ENCODE assay signal across 1 cellular context in the genomic region with DNA sequence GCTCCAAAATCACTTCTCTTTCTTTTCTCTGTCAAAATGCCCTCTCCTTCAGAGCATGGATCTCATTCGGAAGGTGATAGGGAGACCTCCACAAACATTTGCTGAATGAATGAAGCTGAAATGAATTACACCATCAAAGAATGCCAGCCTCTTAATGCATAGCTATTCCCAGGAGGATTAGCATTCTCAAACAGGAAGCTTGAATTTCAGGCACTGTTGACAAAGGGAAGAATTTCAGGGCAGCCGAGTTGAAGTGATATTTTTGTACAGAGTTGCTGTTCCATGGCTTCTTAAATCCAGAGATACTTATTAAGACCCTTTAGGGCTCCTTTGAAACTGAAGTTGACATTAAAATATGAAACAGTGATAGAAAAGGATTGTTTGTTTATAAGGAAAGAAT.
TF ChIP-seq lines count a peak whose summit lies in the region.

No MANE protein-coding gene starts in this region.

TF ChIP-seq in K562, 482 proteins besides CTCF, POLR2A, EP300 and RAD21:
- no peak for TF ChIP-seq HIVEP1 (CRISPR knock-in tag; IDR thresholded peaks at IDR 0.05)
- TF ChIP-seq FOXJ3 (CRISPR knock-in tag; IDR thresholded peaks at IDR 0.05): no peak
- TF ChIP-seq MTA1 (IDR thresholded peaks at IDR 0.05; ENCODE audit: borderline replicate concordance): no peak
- TF ChIP-seq ZNF717 (CRISPR knock-in tag; IDR thresholded peaks at IDR 0.05): no peak
- TF ChIP-seq, protein P1, sequence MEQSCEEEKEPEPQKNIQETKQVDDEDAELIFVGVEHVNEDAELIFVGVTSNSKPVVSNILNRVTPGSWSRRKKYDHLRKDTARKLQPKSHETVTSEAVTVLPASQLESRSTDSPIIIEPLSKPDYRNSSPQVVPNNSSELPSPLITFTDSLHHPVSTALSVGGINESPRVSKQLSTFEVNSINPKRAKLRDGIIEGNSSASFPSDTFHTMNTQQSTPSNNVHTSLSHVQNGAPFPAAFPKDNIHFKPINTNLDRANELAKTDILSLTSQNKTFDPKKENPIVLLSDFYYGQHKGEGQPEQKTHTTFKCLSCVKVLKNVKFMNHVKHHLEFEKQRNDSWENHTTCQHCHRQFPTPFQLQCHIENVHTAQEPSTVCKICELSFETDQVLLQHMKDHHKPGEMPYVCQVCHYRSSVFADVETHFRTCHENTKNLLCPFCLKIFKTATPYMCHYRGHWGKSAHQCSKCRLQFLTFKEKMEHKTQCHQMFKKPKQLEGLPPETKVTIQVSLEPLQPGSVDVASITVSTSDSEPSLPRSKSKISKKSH (CRISPR knock-in tag; IDR thresholded peaks at IDR 0.05): no peak
- TF ChIP-seq, protein P2, sequence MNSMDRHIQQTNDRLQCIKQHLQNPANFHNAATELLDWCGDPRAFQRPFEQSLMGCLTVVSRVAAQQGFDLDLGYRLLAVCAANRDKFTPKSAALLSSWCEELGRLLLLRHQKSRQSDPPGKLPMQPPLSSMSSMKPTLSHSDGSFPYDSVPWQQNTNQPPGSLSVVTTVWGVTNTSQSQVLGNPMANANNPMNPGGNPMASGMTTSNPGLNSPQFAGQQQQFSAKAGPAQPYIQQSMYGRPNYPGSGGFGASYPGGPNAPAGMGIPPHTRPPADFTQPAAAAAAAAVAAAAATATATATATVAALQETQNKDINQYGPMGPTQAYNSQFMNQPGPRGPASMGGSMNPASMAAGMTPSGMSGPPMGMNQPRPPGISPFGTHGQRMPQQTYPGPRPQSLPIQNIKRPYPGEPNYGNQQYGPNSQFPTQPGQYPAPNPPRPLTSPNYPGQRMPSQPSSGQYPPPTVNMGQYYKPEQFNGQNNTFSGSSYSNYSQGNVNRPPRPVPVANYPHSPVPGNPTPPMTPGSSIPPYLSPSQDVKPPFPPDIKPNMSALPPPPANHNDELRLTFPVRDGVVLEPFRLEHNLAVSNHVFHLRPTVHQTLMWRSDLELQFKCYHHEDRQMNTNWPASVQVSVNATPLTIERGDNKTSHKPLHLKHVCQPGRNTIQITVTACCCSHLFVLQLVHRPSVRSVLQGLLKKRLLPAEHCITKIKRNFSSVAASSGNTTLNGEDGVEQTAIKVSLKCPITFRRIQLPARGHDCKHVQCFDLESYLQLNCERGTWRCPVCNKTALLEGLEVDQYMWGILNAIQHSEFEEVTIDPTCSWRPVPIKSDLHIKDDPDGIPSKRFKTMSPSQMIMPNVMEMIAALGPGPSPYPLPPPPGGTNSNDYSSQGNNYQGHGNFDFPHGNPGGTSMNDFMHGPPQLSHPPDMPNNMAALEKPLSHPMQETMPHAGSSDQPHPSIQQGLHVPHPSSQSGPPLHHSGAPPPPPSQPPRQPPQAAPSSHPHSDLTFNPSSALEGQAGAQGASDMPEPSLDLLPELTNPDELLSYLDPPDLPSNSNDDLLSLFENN (IDR thresholded peaks at IDR 0.05; ENCODE audit: low read depth in 2 of 2, low read length in 2 of 2): no peak
